In the genomic region with DNA sequence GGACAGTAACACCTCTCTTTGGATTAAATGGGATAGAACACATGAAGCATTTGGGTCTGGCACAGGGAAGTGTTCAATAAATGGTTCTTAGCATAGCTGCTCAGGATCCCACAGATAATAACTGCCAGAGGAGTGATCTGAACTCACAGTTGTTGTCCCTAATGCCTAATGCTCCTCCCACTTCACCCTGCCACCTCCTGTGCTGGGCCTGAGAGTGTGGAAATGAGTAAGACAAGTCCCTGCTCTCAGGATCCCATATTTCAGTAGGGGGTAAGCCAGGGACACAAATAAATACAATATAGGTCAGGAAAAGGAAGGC, we compare ENCODE assay signal across 1 cellular context.
TF ChIP-seq lines count a peak whose summit lies in the region.

No MANE protein-coding gene starts in this region.

TF ChIP-seq in endothelial cell of umbilical vein, 7 proteins besides CTCF, POLR2A, EP300 and RAD21:
- TF ChIP-seq GATA2 (IDR thresholded peaks at IDR 0.05; ENCODE audit: insufficient read depth, insufficient read length, low read depth, low read length): no peak
- no peak for TF ChIP-seq POLR2AphosphoS5 (IDR thresholded peaks at IDR 0.05; ENCODE audit: insufficient read depth, low read depth, low read length)
- TF ChIP-seq, protein P1, sequence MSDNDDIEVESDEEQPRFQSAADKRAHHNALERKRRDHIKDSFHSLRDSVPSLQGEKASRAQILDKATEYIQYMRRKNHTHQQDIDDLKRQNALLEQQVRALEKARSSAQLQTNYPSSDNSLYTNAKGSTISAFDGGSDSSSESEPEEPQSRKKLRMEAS (IDR thresholded peaks at IDR 0.05; ENCODE audit: insufficient read depth, insufficient read length): no peak
- TF ChIP-seq FOS (IDR thresholded peaks at IDR 0.05; ENCODE audit: borderline replicate concordance, insufficient read depth, low read length): no peak
